In the genomic region with DNA sequence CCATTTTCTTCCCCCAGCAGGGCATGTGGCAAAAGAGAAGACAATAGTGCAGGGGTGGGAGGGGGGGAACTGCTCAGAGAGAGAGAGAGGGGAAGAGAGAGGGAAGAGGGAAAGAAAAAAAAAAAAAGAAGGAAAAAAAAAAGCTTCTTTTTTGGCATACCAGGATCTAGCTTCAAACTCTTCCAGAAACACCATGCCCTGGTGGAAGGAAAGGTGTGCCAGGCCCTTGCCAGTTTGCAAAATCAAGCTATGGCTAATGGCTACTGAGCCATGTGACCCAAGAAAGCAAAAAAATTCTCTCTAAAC, we compare ENCODE assay signal across 8 cellular contexts. TPM values are rescaled to one million over a fixed set of nuclear protein-coding genes. Genes with fewer than 3 reads are reported as not detected.
A peak's percentile ranks its signal among the peaks of the same experiment; 100 is the strongest.
DNase-seq lines count a peak whose midpoint lies in the region; ATAC-seq and TF ChIP-seq lines count a peak whose summit lies in the region.

No MANE protein-coding gene starts in this region.

- H3K9me3 Mint-ChIP-seq in dendritic cell treated with granulocyte-macrophage colony-stimulating factor and Interleukin-4, amounts not matched to agents 40 ng/mL and 50 ng/mL, for 4 days = no peaks in the 10 kb centered on the region
- H3K9me3 Mint-ChIP-seq in nephron progenitor cell = no peaks in the 10 kb centered on the region

- no peaks in the 10 kb centered on the region for H3K27me3 ChIP-seq in BLaER1
- no peaks in the 10 kb centered on the region for H3K27me3 ChIP-seq in MG63

- peaks cover 73% of the 10 kb centered on the region for H3K4me1 ChIP-seq in BLaER1

- H3K9me3 ChIP-seq in BLaER1 (no peaks in the 10 kb centered on the region), MG63 (no peaks in the 10 kb centered on the region)

- H3K9ac ChIP-seq in BLaER1 = peak overlapping the region; percentile 88

- ATAC-seq in HG03521 (IDR thresholded peaks at IDR 0.05; ENCODE audit: unreplicated experiment) = no peak

- no peak for TF ChIP-seq POLR2A in erythroblast (IDR thresholded peaks at IDR 0.05; ENCODE audit: low read length)

- peak overlapping the region; percentile 98 for H3K4me2 ChIP-seq in BLaER1

- peaks cover 24% of the 10 kb centered on the region for H3K36me3 Mint-ChIP-seq in dendritic cell treated with granulocyte-macrophage colony-stimulating factor and Interleukin-4, amounts not matched to agents 40 ng/mL and 50 ng/mL, for 4 days (ENCODE audit: low read depth)
- H3K36me3 Mint-ChIP-seq in nephron progenitor cell (ENCODE audit: low read depth) = no peaks in the 10 kb centered on the region

- peak overlapping the region; percentile 81 for H3K4me3 Mint-ChIP-seq in dendritic cell treated with granulocyte-macrophage colony-stimulating factor and Interleukin-4, amounts not matched to agents 40 ng/mL and 50 ng/mL, for 4 days
- no peak overlapping the region for H3K4me3 Mint-ChIP-seq in nephron progenitor cell

- peaks cover 13% of the 10 kb centered on the region; the same call in 1 of the 2 replicates for H4K20me1 ChIP-seq in BLaER1

- H3K4me3 ChIP-seq in BLaER1 (peak overlapping the region; percentile 70), MG63 (peak overlapping the region; percentile 33)

- no peak overlapping the region for H3K27ac Mint-ChIP-seq in dendritic cell treated with granulocyte-macrophage colony-stimulating factor and Interleukin-4, amounts not matched to agents 40 ng/mL and 50 ng/mL, for 4 days
- peak overlapping the region; percentile 100 for H3K27ac Mint-ChIP-seq in nephron progenitor cell

- TF ChIP-seq CTCF in nephron progenitor cell (IDR thresholded peaks at IDR 0.05) = no peak

- H3K27me3 Mint-ChIP-seq in dendritic cell treated with granulocyte-macrophage colony-stimulating factor and Interleukin-4, amounts not matched to agents 40 ng/mL and 50 ng/mL, for 4 days = no peaks in the 10 kb centered on the region
- no peaks in the 10 kb centered on the region for H3K27me3 Mint-ChIP-seq in nephron progenitor cell (ENCODE audit: low read depth, poor library complexity)

- DNase-seq in MG63 (no peak), nephron progenitor cell (no peak), erythroblast (lab: John Stamatoyannopoulos, UW) (no peak), posterior cingulate gyrus (no peak), SIG-M5 treated with dmso at 0.1 percent for 504 hours (lab: John Stamatoyannopoulos, UW; ENCODE audit: unreplicated experiment) (no peak)

- H3K27ac ChIP-seq in BLaER1 = peak overlapping the region; percentile 99

- intact Hi-C loops in dendritic cell treated with granulocyte-macrophage colony-stimulating factor and Interleukin-4, amounts not matched to agents 40 ng/mL and 50 ng/mL, for 4 days (cut with micrococcal nuclease) = no loop called here
- intact Hi-C loops in posterior cingulate gyrus (cut with DNase I) = no loop called here

- H3K36me3 ChIP-seq in BLaER1 = no peaks in the 10 kb centered on the region
- peaks cover 19% of the 10 kb centered on the region for H3K36me3 ChIP-seq in MG63

- peaks cover 88% of the 10 kb centered on the region for H3K4me1 Mint-ChIP-seq in dendritic cell treated with granulocyte-macrophage colony-stimulating factor and Interleukin-4, amounts not matched to agents 40 ng/mL and 50 ng/mL, for 4 days (ENCODE audit: low read depth)
- no peaks in the 10 kb centered on the region for H3K4me1 Mint-ChIP-seq in nephron progenitor cell

RNA-seq across cellular contexts. Expression of a gene that starts 0.3 kb away (rescaled TPM):
- total RNA-seq in MG63 (2014; rRNA removed; shearing (Covaris generic); ENCODE audit: low replicate concordance) = 10.2 and 14.1 TPM in 2 replicates
